In genomic region chr7:52260046-52260665, GRCh38 we compare ENCODE assay signal across 13 cellular contexts.
A peak's percentile ranks its signal among the peaks of the same experiment; 100 is the strongest.
DNase-seq lines count a peak whose midpoint lies in the region; ATAC-seq, FAIRE-seq and TF ChIP-seq lines count a peak whose summit lies in the region.
"Had no signal": no experiment of that assay in that cellular context is flagged by ENCODE, and none has a peak within 500 bp of the region (broad histone marks: within the 10 kb centered on the region; RNA-seq: fewer than 3 reads in every experiment).

No MANE protein-coding gene starts in this region.

- in situ Hi-C loops in HepG2 (cut with HindIII; ENCODE audit: extremely low pct_ligation_motif_present, low pct_unique_long_range_greater_than_20kb) = no loop called here

- TF ChIP-seq RAD21 in HepG2 (CRISPR knock-in tag; IDR thresholded peaks at IDR 0.05) = no peak

- H4K20me1 ChIP-seq in HepG2 (ENCODE audit: insufficient read depth, low read length) = no peaks in the 10 kb centered on the region

- H3K9ac ChIP-seq in HepG2 (ENCODE audit: insufficient read depth, low read depth, low read length) = no peak overlapping the region

- no TSS peak for BruUV-seq in HepG2 (replicated peaks; lab: Mats Ljungman, UMichigan)

- H3K4me2 ChIP-seq in HepG2 (ENCODE audit: low read depth, low read length) = no peak overlapping the region

- H3K27ac ChIP-seq in HepG2 (ENCODE audit: extremely low read length, insufficient read depth, low read length) = no peak overlapping the region
- H3K27ac ChIP-seq in right lobe of liver = no peak overlapping the region

- H3K4me1 ChIP-seq in HepG2 (ENCODE audit: insufficient read depth, low read length) (no peaks in the 10 kb centered on the region), right lobe of liver (no peaks in the 10 kb centered on the region)

- no peak overlapping the region for H2AFZ ChIP-seq in HepG2 (ENCODE audit: low read length)

- ATAC-seq in HepG2 = no peak
- ATAC-seq in right lobe of liver = no peak
- ATAC-seq in GM19023 (IDR thresholded peaks at IDR 0.05; ENCODE audit: unreplicated experiment) = no peak

- no peak for TF ChIP-seq EP300 in HepG2 (IDR thresholded peaks at IDR 0.05; ENCODE audit: low read depth in 2 of 2, low read length in 2 of 2)
- no peak for TF ChIP-seq EP300 in HepG2 (CRISPR knock-in tag; IDR thresholded peaks at IDR 0.05; ENCODE audit: borderline replicate concordance)

- H3K79me2 ChIP-seq in HepG2 (ENCODE audit: insufficient read depth, low read length) = no peaks in the 10 kb centered on the region

- intact Hi-C loops in HepG2 (cut with micrococcal nuclease; ENCODE audit: unreplicated experiment) = no loop called here
- intact Hi-C loops in right lobe of liver (cut with DNase I) = no loop called here
- intact Hi-C loops in lower leg skin (cut with DNase I; ENCODE audit: low total_unique reads) = no loop called here

- H3K36me3 ChIP-seq in HepG2 (replicated peaks in 1 of 2; ENCODE audit: control insufficient read depth in 1 of 2, insufficient read depth in 2 of 2, low read length in 2 of 2) = no peaks in the 10 kb centered on the region
- no peaks in the 10 kb centered on the region for H3K36me3 ChIP-seq in right lobe of liver

- H3K4me3 ChIP-seq in HepG2 (replicated peaks in 1 of 3; ENCODE audit: insufficient read depth in 1 of 3, low read depth in 2 of 3, low read length in 3 of 3) = no peak overlapping the region
- no peak overlapping the region for H3K4me3 ChIP-seq in right lobe of liver
- H3K4me3 ChIP-seq in lower leg skin (ENCODE audit: low read depth, poor library complexity, severe bottlenecking) = no peak overlapping the region

- peak; percentile 37 for TF ChIP-seq CTCF in HepG2 (CRISPR knock-in tag; IDR thresholded peaks at IDR 0.05)
- peak in 2 of 4 donors; percentile 17 to 20 for TF ChIP-seq CTCF in right lobe of liver (IDR thresholded peaks at IDR 0.05)
- TF ChIP-seq CTCF in lower leg skin (IDR thresholded peaks at IDR 0.05) = no peak

- TF ChIP-seq POLR2A in HepG2 (IDR thresholded peaks at IDR 0.05; ENCODE audit: insufficient read depth in 1 of 2, low read depth in 2 of 2, low read length in 2 of 2) (no peak), right lobe of liver (IDR thresholded peaks at IDR 0.05) (no peak), lower leg skin (IDR thresholded peaks at IDR 0.05) (no peak)

- no peaks in the 10 kb centered on the region for H3K9me3 ChIP-seq in HepG2 (ENCODE audit: low read length)
- no peaks in the 10 kb centered on the region for H3K9me3 ChIP-seq in right lobe of liver

- CTCF ChIA-PET in HepG2 (lab: Yijun Ruan, JAX; ENCODE audit: low intra/inter-chr PET ratio, low total read pairs) = interaction anchor here (0.9 kb wide), 1 partner anchor 830 kb away, joined by 3 read pairs; no protein-coding TSS in a partner anchor

- FAIRE-seq in HepG2 (lab: Jason Lieb, UNC) = no peak

- 23% methylated on average over 6 of the region's 6 CpGs for WGBS in HepG2 (ENCODE audit: low lambda C conversion rate)
- 45% methylated on average over 6 of the region's 6 CpGs for WGBS in right lobe of liver (ENCODE audit: insufficient coverage, low coverage, low lambda C conversion rate, missing lambda C conversion rate)
- 68 to 75% methylated on average over 6 of the region's 6 CpGs for WGBS in lower leg skin, 2 donors

- POLR2A ChIA-PET in HepG2 (lab: Yijun Ruan, JAX) = no interaction called here

- no peaks in the 10 kb centered on the region for H3K27me3 ChIP-seq in HepG2 (ENCODE audit: control insufficient read depth in 1 of 2, insufficient read depth in 2 of 2, low read length in 2 of 2)
- H3K27me3 ChIP-seq in right lobe of liver = no peaks in the 10 kb centered on the region

- DNase-seq in HepG2 (ENCODE audit: low spot score) (no peak), right lobe of liver (no peak), OCI-M1 (lab: John Stamatoyannopoulos, UW) (peak; percentile 35), iPS DF 19.7 (ENCODE audit: low read depth, low spot score) (peak; percentile 52), cerebellar nuclear complex (lab: John Stamatoyannopoulos, UW) (no peak), lower leg skin (ENCODE audit: low spot score in 2 of 2) (no peak)
- no peak for DNase-seq in activated effector memory CD4-positive, alpha-beta T cell treated with anti-CD3 and anti-CD28 coated beads, Interleukin-2, amount 50 U/mL, for 16 hours
- DNase-seq: activated B cell treated with CpG ODN at 0.5 μM for 24 hours; activated T-cell treated with anti-CD3 and anti-CD28 coated beads, Interleukin-2, amount 50 U/mL, for 1 hour; effector CD8-positive, alpha-beta T cell; GDM1; NCI-H2029 had no signal

TF ChIP-seq in HepG2, 621 proteins besides CTCF, POLR2A, EP300 and RAD21:
- no peak for TF ChIP-seq AGO1 (IDR thresholded peaks at IDR 0.05; ENCODE audit: low read depth, low read length, poor library complexity, severe bottlenecking)
- TF ChIP-seq TFAP4 (IDR thresholded peaks at IDR 0.05; ENCODE audit: borderline replicate concordance, low read depth) = no peak
- no peak for TF ChIP-seq HDAC1 (CRISPR knock-in tag; IDR thresholded peaks at IDR 0.05)
- 0 out of 2 replicates have a peak, but pooled peaks have one; percentile 9 for TF ChIP-seq STAG1 (CRISPR knock-in tag; IDR thresholded peaks at IDR 0.05)
- TF ChIP-seq HCFC1 (IDR thresholded peaks at IDR 0.05; ENCODE audit: low read depth, low read length) = no peak

Comparison
In these comparisons a context has a peak if more than half of its experiments do, and no peak if none do; other contexts are left out.
1. DNase-seq: peak in OCI-M1 (single experiment) and iPS DF 19.7 (single experiment); none in HepG2 (single experiment), right lobe of liver (0 of 3), cerebellar nuclear complex (0 of 2), activated effector memory CD4-positive, alpha-beta T cell treated with anti-CD3 and anti-CD28 coated beads, Interleukin-2, amount 50 U/mL, for 16 hours (single experiment) and lower leg skin (0 of 2).